ENCODE assay signal across 16 cellular contexts in genomic region chr6:44115866-44116265, GRCh38. TPM values are rescaled to one million over a fixed set of nuclear protein-coding genes. Genes with fewer than 3 reads are reported as not detected.
DNase-seq lines count a peak whose midpoint lies in the region; ATAC-seq and TF ChIP-seq lines count a peak whose summit lies in the region.
"Had no signal": no experiment of that assay in that cellular context is flagged by ENCODE, and none has a peak within 500 bp of the region (broad histone marks: within the 10 kb centered on the region; RNA-seq: fewer than 3 reads in every experiment).

No MANE protein-coding gene starts in this region.

- peaks cover 35 to 61% (median 48%) of the 10 kb centered on the region in 4 donors for H3K4me1 ChIP-seq in stomach

- TF ChIP-seq POLR2A in stomach (IDR thresholded peaks at IDR 0.05), result no peak

- no peak for TF ChIP-seq EP300 in stomach (IDR thresholded peaks at IDR 0.05)

- H3K27me3 ChIP-seq in stomach, result no peaks in the 10 kb centered on the region

- H3K4me3 Mint-ChIP-seq in activated T-helper 2 cell treated with anti-CD3 and anti-CD28 coated beads, Interferon-gamma antibody, Interleukin-2, Interleukin-4, amounts not matched to agents 10 μg/mL and 5 μg/mL and 100 μg/mL, durations not matched to agents 14 hours and 24 hours and 36 hours (ENCODE audit: low read depth), result no peak overlapping the region

- WGBS in stomach, 5 donors, result 76 to 88% (median 77%) methylated on average over 5 of the region's 5 CpGs

- intact Hi-C loops in activated T-helper 2 cell treated with anti-CD3 and anti-CD28 coated beads, Interferon-gamma antibody, Interleukin-2, Interleukin-4, amounts not matched to agents 10 μg/mL and 5 μg/mL and 100 μg/mL, durations not matched to agents 14 hours and 24 hours and 36 hours (cut with micrococcal nuclease), result no loop called here
- intact Hi-C loops in stomach (cut with DNase I; ENCODE audit: low total_unique reads), result no loop called here

- no peak overlapping the region for H3K4me3 ChIP-seq in stomach
- H3K4me3 ChIP-seq: lung had no signal

- DNase-seq in HT1080 (ENCODE audit: low read depth) (peak; percentile 90), islet precursor cell (peak; percentile 66), stomach (no peak), middle frontal gyrus (ENCODE audit: extremely low spot score, low spot score) (no peak), nucleus accumbens (lab: John Stamatoyannopoulos, UW) (no peak), NCI-H1048 (lab: John Stamatoyannopoulos, UW) (no peak)
- DNase-seq in activated T-helper 2 cell treated with anti-CD3 and anti-CD28 coated beads, Interferon-gamma antibody, Interleukin-2, Interleukin-4, amounts not matched to agents 10 μg/mL and 5 μg/mL and 100 μg/mL, durations not matched to agents 14 hours and 24 hours and 36 hours (ENCODE audit: low spot score), result no peak
- DNase-seq: activated CD4-positive, CD25-positive, alpha-beta regulatory T cell; activated effector memory CD4-positive, alpha-beta T cell treated with Interleukin-2 at 50 U/mL for 16 hours; DMS79; NCI-H510A treated with DMSO at 0.1 percent for 48 hours; posterior cingulate gyrus; SHP77; stimulated activated CD4-positive, alpha-beta T cell treated with anti-CD3 and anti-CD28 coated beads, Interleukin-4, amount 100 ng/mL, for 24 hours had no signal

- ATAC-seq in HG03139 (IDR thresholded peaks at IDR 0.05; ENCODE audit: unreplicated experiment), result no peak

- H3K9me3 Mint-ChIP-seq in activated T-helper 2 cell treated with anti-CD3 and anti-CD28 coated beads, Interferon-gamma antibody, Interleukin-2, Interleukin-4, amounts not matched to agents 10 μg/mL and 5 μg/mL and 100 μg/mL, durations not matched to agents 14 hours and 24 hours and 36 hours, result no peaks in the 10 kb centered on the region

- no peaks in the 10 kb centered on the region for H3K9me3 ChIP-seq in stomach

- H3K4me1 Mint-ChIP-seq in activated T-helper 2 cell treated with anti-CD3 and anti-CD28 coated beads, Interferon-gamma antibody, Interleukin-2, Interleukin-4, amounts not matched to agents 10 μg/mL and 5 μg/mL and 100 μg/mL, durations not matched to agents 14 hours and 24 hours and 36 hours (ENCODE audit: low read depth), result peaks cover 33% of the 10 kb centered on the region

- H3K36me3 Mint-ChIP-seq in activated T-helper 2 cell treated with anti-CD3 and anti-CD28 coated beads, Interferon-gamma antibody, Interleukin-2, Interleukin-4, amounts not matched to agents 10 μg/mL and 5 μg/mL and 100 μg/mL, durations not matched to agents 14 hours and 24 hours and 36 hours (ENCODE audit: low read depth), result peaks cover 54% of the 10 kb centered on the region

- peaks cover 27 to 50% (median 44%) of the 10 kb centered on the region in 4 donors for H3K36me3 ChIP-seq in stomach

- peak overlapping the region; percentile 13 for H3K27ac Mint-ChIP-seq in activated T-helper 2 cell treated with anti-CD3 and anti-CD28 coated beads, Interferon-gamma antibody, Interleukin-2, Interleukin-4, amounts not matched to agents 10 μg/mL and 5 μg/mL and 100 μg/mL, durations not matched to agents 14 hours and 24 hours and 36 hours

- H3K27ac ChIP-seq in stomach, result peak overlapping the region in 3 of 5 donors; percentile 44 to 63 (median 60)

- H3K27me3 Mint-ChIP-seq in activated T-helper 2 cell treated with anti-CD3 and anti-CD28 coated beads, Interferon-gamma antibody, Interleukin-2, Interleukin-4, amounts not matched to agents 10 μg/mL and 5 μg/mL and 100 μg/mL, durations not matched to agents 14 hours and 24 hours and 36 hours (ENCODE audit: low read depth), result no peaks in the 10 kb centered on the region

- TF ChIP-seq CTCF in stomach (IDR thresholded peaks at IDR 0.05), result no peak

RNA-seq across cellular contexts. Expression of gene MRPL14, which starts 11.4 kb away (rescaled TPM):
- 98.1 and 172 TPM in 2 replicates for total RNA-seq in HT1080 (2014; rRNA removed; shearing (Covaris generic))
- 85.1 and 111 TPM in 2 replicates for polyA plus RNA-seq in HT1080 (2015; cell fraction: cytosol; rRNA removed)
- 28.7 and 29.3 TPM in 2 replicates for polyA plus RNA-seq in HT1080 (2015; cell fraction: nucleus; rRNA removed)
- total RNA-seq in activated T-helper 2 cell treated with anti-CD3 and anti-CD28 coated beads, Interferon-gamma antibody, Interleukin-2, Interleukin-4, amounts not matched to agents 10 μg/mL and 5 μg/mL and 100 μg/mL, durations not matched to agents 14 hours and 24 hours and 36 hours, result 67.3 and 70.3 TPM in 2 replicates
- total RNA-seq in stomach, result 10 to 100 TPM; 17.0 to 59.1 (median 37.3) TPM
- 10 to 100 TPM; 61.1 to 82.3 (median 78.7) TPM for polyA plus RNA-seq in stomach

RNA-seq across cellular contexts. Expression of gene TMEM63B, which starts 11.5 kb away (rescaled TPM):
- 14.1 and 19.1 TPM in 2 replicates for total RNA-seq in HT1080 (2014; rRNA removed; shearing (Covaris generic))
- 33.5 and 41.6 TPM in 2 replicates for polyA plus RNA-seq in HT1080 (2015; cell fraction: cytosol; rRNA removed)
- polyA plus RNA-seq in HT1080 (2015; cell fraction: nucleus; rRNA removed), result 56.8 and 61.1 TPM in 2 replicates
- total RNA-seq in activated T-helper 2 cell treated with anti-CD3 and anti-CD28 coated beads, Interferon-gamma antibody, Interleukin-2, Interleukin-4, amounts not matched to agents 10 μg/mL and 5 μg/mL and 100 μg/mL, durations not matched to agents 14 hours and 24 hours and 36 hours, result 20.3 and 23.6 TPM in 2 replicates
- total RNA-seq in stomach, result 10 to 100 TPM; 20.7 to 90.6 (median 57.8) TPM
- 10 to 100 TPM in 2 of 3 donors, 1 to 10 TPM in 1; 5.5 to 16.8 (median 14.8) TPM for polyA plus RNA-seq in stomach

RNA-seq across cellular contexts. Expression of gene CAPN11, which starts 42.8 kb away (rescaled TPM):
- not detected in 2 replicates for total RNA-seq in HT1080 (2014; rRNA removed; shearing (Covaris generic))
- 0.18 and 0.19 TPM in 2 replicates for polyA plus RNA-seq in HT1080 (2015; cell fraction: cytosol; rRNA removed)
- 0.18 TPM in 2 replicates for polyA plus RNA-seq in HT1080 (2015; cell fraction: nucleus; rRNA removed)
- 0.09 and 0.30 TPM in 2 replicates for total RNA-seq in activated T-helper 2 cell treated with anti-CD3 and anti-CD28 coated beads, Interferon-gamma antibody, Interleukin-2, Interleukin-4, amounts not matched to agents 10 μg/mL and 5 μg/mL and 100 μg/mL, durations not matched to agents 14 hours and 24 hours and 36 hours
- total RNA-seq in stomach, result under 1 TPM in 1 of 5 donors, not detected in 4; 0.18 TPM
- polyA plus RNA-seq in stomach, result under 1 TPM in 2 of 3 donors, not detected in 1; 0.15 to 0.19 TPM

Comparison
In these comparisons a context has a peak if more than half of its experiments do, and no peak if none do; other contexts are left out.
1. DNase-seq: peak in HT1080 (single experiment) and islet precursor cell (single experiment); none in activated T-helper 2 cell treated with anti-CD3 and anti-CD28 coated beads, Interferon-gamma antibody, Interleukin-2, Interleukin-4, amounts not matched to agents 10 μg/mL and 5 μg/mL and 100 μg/mL, durations not matched to agents 14 hours and 24 hours and 36 hours (single experiment), stomach (single experiment), middle frontal gyrus (single experiment), nucleus accumbens (0 of 56) and NCI-H1048 (single experiment).